In genomic region chr1:19042675-19043578, GRCh38 we compare ENCODE assay signal across 19 cellular contexts.
DNase-seq lines count a peak whose midpoint lies in the region; ATAC-seq, FAIRE-seq and TF ChIP-seq lines count a peak whose summit lies in the region.
"Had no signal": no experiment of that assay in that cellular context is flagged by ENCODE, and none has a peak within 500 bp of the region (broad histone marks: within the 10 kb centered on the region; RNA-seq: fewer than 3 reads in every experiment).

No MANE protein-coding gene starts in this region.

- H3K27me3 Mint-ChIP-seq in activated CD4-positive, alpha-beta T cell treated with anti-CD3 and anti-CD28 coated beads for 36 hours, result peaks cover 10% of the 10 kb centered on the region
- peaks cover 21% of the 10 kb centered on the region for H3K27me3 Mint-ChIP-seq in activated CD4-positive, alpha-beta T cell treated with anti-CD3 and anti-CD28 coated beads, Interleukin-2, amount 10 ng/mL, durations not matched to agents 24 days and 14 days

- no peaks in the 10 kb centered on the region for H3K9me3 ChIP-seq in H1 (ENCODE audit: insufficient read depth in 2 of 2, low read depth in 1 of 2, low read length in 1 of 2)
- H3K9me3 ChIP-seq: adrenal gland had no signal

- no peak overlapping the region for H2BK120ac ChIP-seq in H1 (replicated peaks; ENCODE audit: low read depth, low read length)

- H3K9me3 Mint-ChIP-seq in activated CD4-positive, alpha-beta T cell treated with anti-CD3 and anti-CD28 coated beads for 36 hours (ENCODE audit: low read depth), result no peaks in the 10 kb centered on the region
- H3K9me3 Mint-ChIP-seq in activated CD4-positive, alpha-beta T cell treated with anti-CD3 and anti-CD28 coated beads, Interleukin-2, amount 10 ng/mL, durations not matched to agents 24 days and 14 days, result no peaks in the 10 kb centered on the region

- no peak for TF ChIP-seq POLR2A in H1 (IDR thresholded peaks at IDR 0.05; ENCODE audit: control extremely low read depth in 1 of 2, low read depth in 2 of 2, low read length in 2 of 2)

- no peak for FAIRE-seq in H1 (lab: Jason Lieb, UNC)
- FAIRE-seq: GM19239 had no signal

- peak; percentile 50 for DNase-seq in activated CD4-positive, alpha-beta T cell treated with anti-CD3 and anti-CD28 coated beads for 36 hours
- no peak for DNase-seq in activated CD4-positive, alpha-beta T cell treated with anti-CD3 and anti-CD28 coated beads, Interleukin-2, amount 10 ng/mL, durations not matched to agents 24 days and 14 days
- DNase-seq in GM10266 (ENCODE audit: extremely low spot score) (no peak), H1 (ENCODE audit: low read depth in 1 of 2, low spot score in 2 of 2) (no peak), posterior vena cava (ENCODE audit: low spot score) (peak; percentile 49), DMS 273 treated with DMSO at 0.1 percent for 48 hours (lab: John Stamatoyannopoulos, UW) (no peak)
- DNase-seq: 8988T; caudate nucleus; hippocampal formation; left colon; NCI-H1417 treated with DMSO at 0.1 percent for 48 hours; stimulated activated naive CD4-positive, alpha-beta T cell; T-helper 1 cell; WERI-Rb-1 had no signal

- ATAC-seq in activated CD4-positive, alpha-beta T cell treated with anti-CD3 and anti-CD28 coated beads for 36 hours, result peak; percentile 71
- ATAC-seq in HG02678 (IDR thresholded peaks at IDR 0.05; ENCODE audit: unreplicated experiment) (no peak), HG02885 (IDR thresholded peaks at IDR 0.05; ENCODE audit: poor library complexity, unreplicated experiment) (no peak)
- ATAC-seq: left colon had no signal

- TF ChIP-seq CTCF in GM10266 (IDR thresholded peaks at IDR 0.05; ENCODE audit: control insufficient read depth, insufficient read depth, low read depth, missing control alignments) (peak; percentile 5), H1 (IDR thresholded peaks at IDR 0.05; ENCODE audit: control extremely low read depth in 1 of 3, insufficient read depth in 1 of 3, low read depth in 1 of 3, low read length in 3 of 3) (no peak)

- H3K4me3 ChIP-seq in H1 (ENCODE audit: extremely low read depth in 1 of 4, insufficient read depth in 2 of 4, low read depth in 3 of 4, low read length in 4 of 4), result no peak overlapping the region; a peak in 1 of 8 replicates
- H3K4me3 ChIP-seq: adrenal gland had no signal

- H3K27ac Mint-ChIP-seq in activated CD4-positive, alpha-beta T cell treated with anti-CD3 and anti-CD28 coated beads for 36 hours, result no peak overlapping the region
- no peak overlapping the region for H3K27ac Mint-ChIP-seq in activated CD4-positive, alpha-beta T cell treated with anti-CD3 and anti-CD28 coated beads, Interleukin-2, amount 10 ng/mL, durations not matched to agents 24 days and 14 days

- WGBS in H1 (ENCODE audit: extremely low coverage in 1 of 2, insufficient coverage in 1 of 2, insufficient read length in 1 of 2, insufficient replicate concordance in 2 of 2, low coverage in 1 of 2, low lambda C conversion rate in 2 of 2, missing lambda C conversion rate in 1 of 2), 2 experiments, result 65% methylated on average over 18 of the region's 18 CpGs; no CpG with 5 or more reads in 1 of the 2 experiments

- H2AFZ ChIP-seq in H1 (ENCODE audit: low read length), result 0 out of 2 replicates have a peak overlapping the region, but pooled peaks have one; percentile 35

- no peak overlapping the region for H3K27ac ChIP-seq in H1 (ENCODE audit: low read depth, low read length)
- H3K27ac ChIP-seq: adrenal gland, RWPE1, WERI-Rb-1 had no signal

- H2BK12ac ChIP-seq in H1 (ENCODE audit: low read depth, low read length), result no peak overlapping the region

- peak overlapping the region in 1 of 2 experiments; percentile 9; a peak in 1 of 4 replicates for H3K4me2 ChIP-seq in H1 (ENCODE audit: insufficient read depth in 1 of 2, low read depth in 2 of 2, low read length in 2 of 2)

- CTCF ChIA-PET in activated CD4-positive, alpha-beta T cell treated with anti-CD3 and anti-CD28 coated beads for 36 hours (lab: Charles Lee), result interaction anchor here (0.6 to 0.8 kb wide), 3 partner anchors 80 to 661 kb away, joined by 3 read pairs; no protein-coding TSS in a partner anchor
- CTCF ChIA-PET in H1 (lab: Charles Lee; ENCODE audit: partially characterized antibody), result interaction anchor here (0.6 to 4.2 kb wide), 19 partner anchors 9 to 160 kb away, joined by 3 to 23 read pairs (median 4); no protein-coding TSS in a partner anchor

- intact Hi-C loops in activated CD4-positive, alpha-beta T cell treated with anti-CD3 and anti-CD28 coated beads for 36 hours (cut with DNase I, micrococcal nuclease), result no loop called here
- intact Hi-C loops in activated CD4-positive, alpha-beta T cell treated with anti-CD3 and anti-CD28 coated beads, Interleukin-2, amount 10 ng/mL, durations not matched to agents 24 days and 14 days (cut with micrococcal nuclease), result no loop called here
- intact Hi-C loops in posterior vena cava (cut with DNase I), result no loop called here

- no peak overlapping the region for H2BK20ac ChIP-seq in H1 (ENCODE audit: low read length)

- H3K9ac ChIP-seq in H1 (replicated peaks in 1 of 4; ENCODE audit: extremely low read depth in 1 of 4, low read depth in 3 of 4, low read length in 3 of 4), result no peak overlapping the region

- peak overlapping the region; percentile 53 for H4K5ac ChIP-seq in H1 (ENCODE audit: insufficient read length, low read depth, low read length)

- no peak overlapping the region for H2BK15ac ChIP-seq in H1 (ENCODE audit: low read length)

- H3K79me2 ChIP-seq in H1 (ENCODE audit: control insufficient read depth in 1 of 2, insufficient read depth in 2 of 2, low read length in 2 of 2), result no peaks in the 10 kb centered on the region

- no peaks in the 10 kb centered on the region for H3K36me3 ChIP-seq in H1 (ENCODE audit: control insufficient read depth in 2 of 4, insufficient read depth in 4 of 4, low read length in 3 of 4)
- H3K36me3 ChIP-seq: adrenal gland, WERI-Rb-1 had no signal

- no peak overlapping the region for H2AK5ac ChIP-seq in H1 (ENCODE audit: low read depth, low read length)

- POLR2A ChIA-PET in activated CD4-positive, alpha-beta T cell treated with anti-CD3 and anti-CD28 coated beads for 36 hours (lab: Charles Lee), result no interaction called here
- POLR2A ChIA-PET in H1 (lab: Charles Lee; ENCODE audit: partially characterized antibody), result interaction anchor here (1.1 to 1.7 kb wide), 2 partner anchors 11 to 27 kb away, joined by 4 read pairs; no protein-coding TSS in a partner anchor

- no peak overlapping the region for H2BK5ac ChIP-seq in H1 (ENCODE audit: low read depth, low read length)

- no peaks in the 10 kb centered on the region for H3K23me2 ChIP-seq in H1 (ENCODE audit: low read depth, low read length)

- no peaks in the 10 kb centered on the region for H4K20me1 ChIP-seq in H1 (replicated peaks in 1 of 2; ENCODE audit: control insufficient read depth in 1 of 2, insufficient read depth in 2 of 2, low read length in 2 of 2)

- no peak overlapping the region for H3K4me3 Mint-ChIP-seq in activated CD4-positive, alpha-beta T cell treated with anti-CD3 and anti-CD28 coated beads for 36 hours
- H3K4me3 Mint-ChIP-seq in activated CD4-positive, alpha-beta T cell treated with anti-CD3 and anti-CD28 coated beads, Interleukin-2, amount 10 ng/mL, durations not matched to agents 24 days and 14 days, result no peak overlapping the region

- H4K8ac ChIP-seq in H1 (ENCODE audit: extremely low read depth, insufficient read depth, low read length), result no peak overlapping the region

- H3K14ac ChIP-seq in H1 (ENCODE audit: insufficient read length), result no peak overlapping the region

- no peak overlapping the region for H3K56ac ChIP-seq in H1 (replicated peaks; ENCODE audit: insufficient read length, low read depth, low read length)

- no peak overlapping the region for H3K23ac ChIP-seq in H1 (ENCODE audit: insufficient read length)

- peaks cover 0 to 3% (median 1%) of the 10 kb centered on the region in 4 experiments; a peak in 3 of 7 replicates for H3K4me1 ChIP-seq in H1 (replicated peaks in 1 of 4; ENCODE audit: control insufficient read depth in 3 of 4, insufficient read depth in 4 of 4, low read length in 3 of 4)
- H3K4me1 ChIP-seq: adrenal gland had no signal

- H3K27me3 ChIP-seq in H1 (replicated peaks in 1 of 4; ENCODE audit: control insufficient read depth in 3 of 4, extremely low read depth in 1 of 4, insufficient read depth in 3 of 4, low read length in 3 of 4), result 0 out of 7 replicates have a peak, but pooled peaks cover 0 to 2% (median 0%) of the 10 kb centered on the region in 4 experiments
- H3K27me3 ChIP-seq: adrenal gland had no signal

- H3K18ac ChIP-seq in H1 (ENCODE audit: extremely low read depth, low read length), result no peak overlapping the region; the same call in 1 of the 2 replicates

- no peak for TF ChIP-seq RAD21 in H1 (IDR thresholded peaks at IDR 0.05 in 1 of 2, conservative IDR thresholded peaks at IDR 0.05 in 1 of 2; ENCODE audit: low read depth in 2 of 2, low read length in 2 of 2)

- H3K79me1 ChIP-seq in H1 (ENCODE audit: low read depth, low read length), result no peaks in the 10 kb centered on the region

- no peaks in the 10 kb centered on the region for H3K36me3 Mint-ChIP-seq in activated CD4-positive, alpha-beta T cell treated with anti-CD3 and anti-CD28 coated beads for 36 hours (ENCODE audit: low read depth)
- H3K36me3 Mint-ChIP-seq in activated CD4-positive, alpha-beta T cell treated with anti-CD3 and anti-CD28 coated beads, Interleukin-2, amount 10 ng/mL, durations not matched to agents 24 days and 14 days (ENCODE audit: low read depth), result no peaks in the 10 kb centered on the region

- peaks cover 8% of the 10 kb centered on the region for H3K4me1 Mint-ChIP-seq in activated CD4-positive, alpha-beta T cell treated with anti-CD3 and anti-CD28 coated beads for 36 hours
- no peaks in the 10 kb centered on the region for H3K4me1 Mint-ChIP-seq in activated CD4-positive, alpha-beta T cell treated with anti-CD3 and anti-CD28 coated beads, Interleukin-2, amount 10 ng/mL, durations not matched to agents 24 days and 14 days

- no peak for TF ChIP-seq EP300 in H1 (IDR thresholded peaks at IDR 0.05; ENCODE audit: borderline replicate concordance in 1 of 2, low read depth in 2 of 2, low read length in 2 of 2)

- no peak overlapping the region for H3K4ac ChIP-seq in H1 (replicated peaks; ENCODE audit: insufficient read length, low read depth, low read length)

- peak overlapping the region; percentile 49 for H4K91ac ChIP-seq in H1 (replicated peaks; ENCODE audit: insufficient read length, low read length)

TF ChIP-seq in H1, 55 proteins besides CTCF, POLR2A, EP300 and RAD21:
- peak; percentile 67; the same call in 1 of the 2 replicates for TF ChIP-seq KDM1A (IDR thresholded peaks at IDR 0.05; ENCODE audit: borderline replicate concordance, low read length)
- no peak for TF ChIP-seq GABPA (IDR thresholded peaks at IDR 0.05; ENCODE audit: borderline replicate concordance, insufficient read depth, low read length)
TF ChIP-seq in H1: peak in this region for 1.

Comparison
In these comparisons a context has a peak if more than half of its experiments do, and no peak if none do; other contexts are left out.
1. DNase-seq: peak in activated CD4-positive, alpha-beta T cell treated with anti-CD3 and anti-CD28 coated beads for 36 hours (single experiment) and posterior vena cava (single experiment); none in activated CD4-positive, alpha-beta T cell treated with anti-CD3 and anti-CD28 coated beads, Interleukin-2, amount 10 ng/mL, durations not matched to agents 24 days and 14 days (single experiment), GM10266 (single experiment), H1 (0 of 2) and DMS 273 treated with DMSO at 0.1 percent for 48 hours (single experiment).